ENCODE assay signal across 1 cellular context in the genomic region with DNA sequence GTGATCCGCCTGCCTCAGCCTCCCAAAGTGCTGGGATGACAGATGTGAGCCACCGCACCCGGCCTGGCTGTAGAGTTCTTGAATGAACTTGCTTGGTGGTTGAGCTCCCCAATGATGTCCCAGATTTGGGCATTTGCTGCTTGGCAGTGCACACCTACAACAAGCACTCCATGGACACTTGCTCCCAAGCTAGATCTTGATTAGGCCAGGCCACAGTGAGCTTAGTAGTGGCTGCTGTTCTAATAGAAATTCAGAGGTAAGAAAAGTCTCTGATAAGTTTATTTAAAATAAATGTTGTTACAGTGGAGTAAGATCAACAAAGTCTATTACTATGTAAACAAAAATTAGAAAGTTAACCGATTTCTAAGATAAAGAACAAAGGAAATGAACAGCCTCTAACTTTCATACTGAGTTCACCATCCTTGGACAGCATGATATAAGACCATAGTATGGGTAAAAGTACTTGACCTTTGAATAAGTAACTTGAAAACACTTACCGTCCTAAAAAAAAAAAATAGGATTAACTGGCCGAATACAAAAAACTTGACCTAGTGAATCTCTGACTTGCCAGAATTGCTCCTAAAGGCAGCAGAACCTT.
TF ChIP-seq lines count a peak whose summit lies in the region.

No MANE protein-coding gene starts in this region.

TF ChIP-seq in GM23338, 12 proteins besides CTCF, POLR2A, EP300 and RAD21:
- TF ChIP-seq JUNB (IDR thresholded peaks at IDR 0.05; ENCODE audit: unreplicated experiment): no peak
- TF ChIP-seq ZNF331 (CRISPR knock-in tag; IDR thresholded peaks at IDR 0.05; ENCODE audit: low read depth): no peak
- TF ChIP-seq, protein P1, sequence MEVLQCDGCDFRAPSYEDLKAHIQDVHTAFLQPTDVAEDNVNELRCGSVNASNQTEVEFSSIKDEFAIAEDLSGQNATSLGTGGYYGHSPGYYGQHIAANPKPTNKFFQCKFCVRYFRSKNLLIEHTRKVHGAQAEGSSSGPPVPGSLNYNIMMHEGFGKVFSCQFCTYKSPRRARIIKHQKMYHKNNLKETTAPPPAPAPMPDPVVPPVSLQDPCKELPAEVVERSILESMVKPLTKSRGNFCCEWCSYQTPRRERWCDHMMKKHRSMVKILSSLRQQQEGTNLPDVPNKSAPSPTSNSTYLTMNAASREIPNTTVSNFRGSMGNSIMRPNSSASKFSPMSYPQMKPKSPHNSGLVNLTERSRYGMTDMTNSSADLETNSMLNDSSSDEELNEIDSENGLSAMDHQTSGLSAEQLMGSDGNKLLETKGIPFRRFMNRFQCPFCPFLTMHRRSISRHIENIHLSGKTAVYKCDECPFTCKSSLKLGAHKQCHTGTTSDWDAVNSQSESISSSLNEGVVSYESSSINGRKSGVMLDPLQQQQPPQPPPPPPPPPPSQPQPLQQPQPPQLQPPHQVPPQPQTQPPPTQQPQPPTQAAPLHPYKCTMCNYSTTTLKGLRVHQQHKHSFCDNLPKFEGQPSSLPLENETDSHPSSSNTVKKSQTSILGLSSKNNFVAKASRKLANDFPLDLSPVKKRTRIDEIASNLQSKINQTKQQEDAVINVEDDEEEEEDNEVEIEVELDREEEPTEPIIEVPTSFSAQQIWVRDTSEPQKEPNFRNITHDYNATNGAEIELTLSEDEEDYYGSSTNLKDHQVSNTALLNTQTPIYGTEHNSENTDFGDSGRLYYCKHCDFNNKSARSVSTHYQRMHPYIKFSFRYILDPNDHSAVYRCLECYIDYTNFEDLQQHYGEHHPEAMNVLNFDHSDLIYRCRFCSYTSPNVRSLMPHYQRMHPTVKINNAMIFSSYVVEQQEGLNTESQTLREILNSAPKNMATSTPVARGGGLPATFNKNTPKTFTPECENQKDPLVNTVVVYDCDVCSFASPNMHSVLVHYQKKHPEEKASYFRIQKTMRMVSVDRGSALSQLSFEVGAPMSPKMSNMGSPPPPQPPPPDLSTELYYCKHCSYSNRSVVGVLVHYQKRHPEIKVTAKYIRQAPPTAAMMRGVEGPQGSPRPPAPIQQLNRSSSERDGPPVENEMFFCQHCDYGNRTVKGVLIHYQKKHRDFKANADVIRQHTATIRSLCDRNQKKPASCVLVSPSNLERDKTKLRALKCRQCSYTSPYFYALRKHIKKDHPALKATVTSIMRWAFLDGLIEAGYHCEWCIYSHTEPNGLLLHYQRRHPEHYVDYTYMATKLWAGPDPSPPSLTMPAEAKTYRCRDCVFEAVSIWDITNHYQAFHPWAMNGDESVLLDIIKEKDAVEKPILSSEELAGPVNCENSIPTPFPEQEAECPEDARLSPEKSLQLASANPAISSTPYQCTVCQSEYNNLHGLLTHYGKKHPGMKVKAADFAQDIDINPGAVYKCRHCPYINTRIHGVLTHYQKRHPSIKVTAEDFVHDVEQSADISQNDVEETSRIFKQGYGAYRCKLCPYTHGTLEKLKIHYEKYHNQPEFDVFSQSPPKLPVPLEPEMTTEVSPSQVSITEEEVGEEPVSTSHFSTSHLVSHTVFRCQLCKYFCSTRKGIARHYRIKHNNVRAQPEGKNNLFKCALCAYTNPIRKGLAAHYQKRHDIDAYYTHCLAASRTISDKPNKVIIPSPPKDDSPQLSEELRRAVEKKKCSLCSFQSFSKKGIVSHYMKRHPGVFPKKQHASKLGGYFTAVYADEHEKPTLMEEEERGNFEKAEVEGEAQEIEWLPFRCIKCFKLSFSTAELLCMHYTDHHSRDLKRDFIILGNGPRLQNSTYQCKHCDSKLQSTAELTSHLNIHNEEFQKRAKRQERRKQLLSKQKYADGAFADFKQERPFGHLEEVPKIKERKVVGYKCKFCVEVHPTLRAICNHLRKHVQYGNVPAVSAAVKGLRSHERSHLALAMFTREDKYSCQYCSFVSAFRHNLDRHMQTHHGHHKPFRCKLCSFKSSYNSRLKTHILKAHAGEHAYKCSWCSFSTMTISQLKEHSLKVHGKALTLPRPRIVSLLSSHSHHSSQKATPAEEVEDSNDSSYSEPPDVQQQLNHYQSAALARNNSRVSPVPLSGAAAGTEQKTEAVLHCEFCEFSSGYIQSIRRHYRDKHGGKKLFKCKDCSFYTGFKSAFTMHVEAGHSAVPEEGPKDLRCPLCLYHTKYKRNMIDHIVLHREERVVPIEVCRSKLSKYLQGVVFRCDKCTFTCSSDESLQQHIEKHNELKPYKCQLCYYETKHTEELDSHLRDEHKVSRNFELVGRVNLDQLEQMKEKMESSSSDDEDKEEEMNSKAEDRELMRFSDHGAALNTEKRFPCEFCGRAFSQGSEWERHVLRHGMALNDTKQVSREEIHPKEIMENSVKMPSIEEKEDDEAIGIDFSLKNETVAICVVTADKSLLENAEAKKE (CRISPR knock-in tag; IDR thresholded peaks at IDR 0.05): no peak
- TF ChIP-seq, protein P2, sequence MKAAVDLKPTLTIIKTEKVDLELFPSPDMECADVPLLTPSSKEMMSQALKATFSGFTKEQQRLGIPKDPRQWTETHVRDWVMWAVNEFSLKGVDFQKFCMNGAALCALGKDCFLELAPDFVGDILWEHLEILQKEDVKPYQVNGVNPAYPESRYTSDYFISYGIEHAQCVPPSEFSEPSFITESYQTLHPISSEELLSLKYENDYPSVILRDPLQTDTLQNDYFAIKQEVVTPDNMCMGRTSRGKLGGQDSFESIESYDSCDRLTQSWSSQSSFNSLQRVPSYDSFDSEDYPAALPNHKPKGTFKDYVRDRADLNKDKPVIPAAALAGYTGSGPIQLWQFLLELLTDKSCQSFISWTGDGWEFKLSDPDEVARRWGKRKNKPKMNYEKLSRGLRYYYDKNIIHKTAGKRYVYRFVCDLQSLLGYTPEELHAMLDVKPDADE (IDR thresholded peaks at IDR 0.05): no peak
- no peak for TF ChIP-seq ZNF114 (CRISPR knock-in tag; IDR thresholded peaks at IDR 0.05)
- TF ChIP-seq EZH2 (IDR thresholded peaks at IDR 0.05; ENCODE audit: low read depth, unreplicated experiment): no peak
- no peak for TF ChIP-seq NANOG (IDR thresholded peaks at IDR 0.05; ENCODE audit: borderline replicate concordance)
- no peak for TF ChIP-seq CREB1 (CRISPR knock-in tag; IDR thresholded peaks at IDR 0.05; ENCODE audit: low read depth)
- TF ChIP-seq POLR2AphosphoS5 (IDR thresholded peaks at IDR 0.05; ENCODE audit: low read depth): no peak
- TF ChIP-seq EZH2phosphoT487 (IDR thresholded peaks at IDR 0.05; ENCODE audit: unreplicated experiment): no peak
- TF ChIP-seq STAT1 (IDR thresholded peaks at IDR 0.05; ENCODE audit: unreplicated experiment): no peak
